8 cellular contexts compared by ENCODE assay signal in the genomic region with DNA sequence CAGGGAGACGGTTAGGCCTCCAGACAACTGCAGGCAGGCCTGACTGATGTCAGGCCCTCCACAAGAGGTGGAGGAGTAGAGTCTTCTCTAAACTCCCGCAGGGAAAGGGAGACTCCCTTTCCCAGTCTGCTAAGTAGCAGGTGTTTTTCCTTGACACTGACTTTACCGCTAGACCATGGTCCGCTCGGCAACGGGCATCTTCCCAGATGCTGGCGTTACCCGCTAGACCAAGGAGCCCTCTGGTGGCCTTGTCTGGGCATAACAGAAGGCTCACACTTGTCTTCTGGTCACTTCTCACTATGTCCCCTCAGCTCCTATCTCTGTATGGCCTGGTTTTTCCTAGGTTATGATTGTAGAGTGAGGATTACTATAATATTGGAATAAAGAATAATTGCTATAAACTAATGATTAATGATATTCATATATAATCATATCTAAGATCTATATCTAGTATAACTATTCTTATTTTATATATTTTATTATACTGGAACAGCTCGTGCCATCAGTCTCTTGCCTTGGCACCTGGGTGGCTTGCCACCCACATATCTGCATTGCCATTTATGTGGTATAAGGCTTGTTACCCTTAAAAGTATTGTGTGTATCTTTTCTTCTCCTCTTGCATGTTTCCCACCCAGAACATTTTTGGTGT. TPM values are rescaled to one million over a fixed set of nuclear protein-coding genes. Genes with fewer than 3 reads are reported as not detected.
DNase-seq lines count a peak whose midpoint lies in the region; ATAC-seq and TF ChIP-seq lines count a peak whose summit lies in the region.
"Not testable (repeated sequence)": the region's sequence is repeated elsewhere in the genome, so short reads cannot be mapped to it uniquely, and the experiment has no call there.

No MANE protein-coding gene starts in this region.

- not testable (repeated sequence) for ATAC-seq in activated naive CD8-positive, alpha-beta T cell treated with anti-CD3 and anti-CD28 coated beads, Interleukin-2, amount 10 ng/mL, durations not matched to agents 7 days and 5 days (ENCODE audit: low read depth)

- not testable (repeated sequence) for BruUV-seq in A673 (replicated peaks; lab: Mats Ljungman, UMichigan)

- not testable (repeated sequence) for H3K27ac ChIP-seq in A673 (ENCODE audit: low read depth, low read length, poor library complexity, severe bottlenecking); WERI-Rb-1

- not testable (repeated sequence) for H3K27me3 ChIP-seq in A673 (replicated peaks; ENCODE audit: insufficient read depth, low read depth, low read length, poor library complexity); WERI-Rb-1 (ENCODE audit: insufficient read depth, low read depth, severe bottlenecking)

- H3K9me3 ChIP-seq in A673 (ENCODE audit: low read depth, low read length, poor library complexity, severe bottlenecking); WERI-Rb-1 (ENCODE audit: severe bottlenecking): not testable (repeated sequence)

- in situ Hi-C loops in GM13977 (cut with MboI; ENCODE audit: low pct_unique_long_range_greater_than_20kb, low sequenced_read_pairs, unreplicated experiment): loop anchor here (25.0 kb wide), 1 partner anchor 422 kb away; the partner anchor contains the start of genes CILP2 and YJEFN3

- TF ChIP-seq CTCF in A673 (conservative IDR thresholded peaks at IDR 0.05; ENCODE audit: low read depth, low read length): peak; percentile 56
- peak; percentile 71 for TF ChIP-seq CTCF in GM13977 (IDR thresholded peaks at IDR 0.05; ENCODE audit: extremely low read depth, insufficient read depth, missing control alignments)
- peak; percentile 69 for TF ChIP-seq CTCF in WERI-Rb-1 (IDR thresholded peaks at IDR 0.05; ENCODE audit: low read depth, low read length)
- TF ChIP-seq CTCF in foreskin fibroblast (IDR thresholded peaks at IDR 0.05; ENCODE audit: low read depth, low read length): peak; percentile 32

- intact Hi-C loops in A673 (cut with micrococcal nuclease; ENCODE audit: unreplicated experiment): loop anchor here (2.0 kb wide), 1 partner anchor 426 kb away; no protein-coding TSS in a partner anchor

- H3K36me3 ChIP-seq in A673 (ENCODE audit: insufficient read depth, low read length, poor library complexity, severe bottlenecking); WERI-Rb-1: not testable (repeated sequence)

- POLR2A ChIA-PET in A673 (lab: Charles Lee; ENCODE audit: low non-redundant PET): not testable (repeated sequence)
- POLR2A ChIA-PET in activated naive CD8-positive, alpha-beta T cell treated with anti-CD3 and anti-CD28 coated beads, Interleukin-2, amount 10 ng/mL, durations not matched to agents 7 days and 5 days (lab: Charles Lee): interaction anchor here (1.0 to 1.2 kb wide), 2 partner anchors 59 to 428 kb away, joined by 3 read pairs; partner anchors contain the start of gene ZNF93

- DNase-seq in A673 (ENCODE audit: low spot score) (peak; percentile 42), NCI-H2227 (lab: John Stamatoyannopoulos, UW; ENCODE audit: unreplicated experiment) (peak; percentile 67), WERI-Rb-1 (peak; percentile 79), foreskin fibroblast (peak; percentile 35 to 59), mucosa of gallbladder (ENCODE audit: low spot score) (peak; percentile 79)
- DNase-seq in GM13977 (ENCODE audit: low spot score): not testable (repeated sequence)
- peak; percentile 66 for DNase-seq in activated naive CD8-positive, alpha-beta T cell treated with anti-CD3 and anti-CD28 coated beads, Interleukin-2, amount 10 ng/mL, durations not matched to agents 7 days and 5 days
- peak; percentile 66 for DNase-seq in stimulated activated CD4-positive, alpha-beta T cell treated with anti-CD3 and anti-CD28 coated beads, Interleukin-4, amount 100 ng/mL, for 1 hour

- not testable (repeated sequence) for H3K36me3 Mint-ChIP-seq in activated naive CD8-positive, alpha-beta T cell treated with anti-CD3 and anti-CD28 coated beads, Interleukin-2, amount 10 ng/mL, durations not matched to agents 7 days and 5 days

- H3K27ac Mint-ChIP-seq in activated naive CD8-positive, alpha-beta T cell treated with anti-CD3 and anti-CD28 coated beads, Interleukin-2, amount 10 ng/mL, durations not matched to agents 7 days and 5 days: not testable (repeated sequence)

- H3K4me1 ChIP-seq in A673 (ENCODE audit: insufficient read depth, low read length, poor library complexity, severe bottlenecking): not testable (repeated sequence)

- H3K4me1 Mint-ChIP-seq in activated naive CD8-positive, alpha-beta T cell treated with anti-CD3 and anti-CD28 coated beads, Interleukin-2, amount 10 ng/mL, durations not matched to agents 7 days and 5 days: not testable (repeated sequence)

- H3K27me3 Mint-ChIP-seq in activated naive CD8-positive, alpha-beta T cell treated with anti-CD3 and anti-CD28 coated beads, Interleukin-2, amount 10 ng/mL, durations not matched to agents 7 days and 5 days: not testable (repeated sequence)

- CTCF ChIA-PET in A673 (lab: Charles Lee): not testable (repeated sequence)

- not testable (repeated sequence) for H3K4me3 ChIP-seq in A673 (ENCODE audit: low read depth, low read length, poor library complexity, severe bottlenecking); WERI-Rb-1 (ENCODE audit: low read depth, low read length); foreskin fibroblast (ENCODE audit: low read depth in 1 of 2, low read length in 2 of 2)

- peaks cover 15% of the 10 kb centered on the region for H3K9me3 Mint-ChIP-seq in activated naive CD8-positive, alpha-beta T cell treated with anti-CD3 and anti-CD28 coated beads, Interleukin-2, amount 10 ng/mL, durations not matched to agents 7 days and 5 days

- H3K4me3 Mint-ChIP-seq in activated naive CD8-positive, alpha-beta T cell treated with anti-CD3 and anti-CD28 coated beads, Interleukin-2, amount 10 ng/mL, durations not matched to agents 7 days and 5 days: peak overlapping the region; percentile 50

RNA-seq across cellular contexts. Expression of gene ZNF93, which starts 58.5 kb away (rescaled TPM):
- total RNA-seq in A673 (2021): 8.7 and 13.1 TPM in 2 replicates
- total RNA-seq in activated naive CD8-positive, alpha-beta T cell treated with anti-CD3 and anti-CD28 coated beads, Interleukin-2, amount 10 ng/mL, durations not matched to agents 7 days and 5 days: 10 to 100 TPM; 20.3 to 22.2 TPM
- total RNA-seq in mucosa of gallbladder: 3.9 TPM
